In the genomic region with DNA sequence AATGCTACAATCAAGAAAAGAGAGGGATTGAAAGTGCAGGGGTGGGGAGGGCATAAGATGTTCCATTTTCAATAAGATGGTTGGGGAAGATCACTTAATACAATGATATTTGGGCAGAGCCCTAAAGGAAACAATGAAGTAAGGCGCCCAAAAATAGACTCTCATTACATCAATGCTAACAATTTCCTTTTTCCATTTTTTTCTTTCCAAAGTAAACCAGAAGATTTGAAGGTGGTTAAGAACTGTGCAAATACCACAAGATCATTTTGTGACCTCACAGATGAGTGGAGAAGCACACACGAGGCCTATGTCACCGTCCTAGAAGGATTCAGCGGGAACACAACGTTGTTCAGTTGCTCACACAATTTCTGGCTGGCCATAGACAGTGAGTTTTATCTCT, we compare ENCODE assay signal across 1 cellular context.
TF ChIP-seq lines count a peak whose summit lies in the region.

No MANE protein-coding gene starts in this region.

TF ChIP-seq in GM23338, 12 proteins besides CTCF, POLR2A, EP300 and RAD21:
- TF ChIP-seq NANOG (IDR thresholded peaks at IDR 0.05; ENCODE audit: borderline replicate concordance) (no peak), JUNB (IDR thresholded peaks at IDR 0.05; ENCODE audit: unreplicated experiment) (no peak), POLR2AphosphoS5 (IDR thresholded peaks at IDR 0.05; ENCODE audit: low read depth) (no peak), ZNF331 (CRISPR knock-in tag; IDR thresholded peaks at IDR 0.05; ENCODE audit: low read depth) (no peak), ZNF114 (CRISPR knock-in tag; IDR thresholded peaks at IDR 0.05) (no peak), EZH2 (IDR thresholded peaks at IDR 0.05; ENCODE audit: low read depth, unreplicated experiment) (no peak), CREB1 (CRISPR knock-in tag; IDR thresholded peaks at IDR 0.05; ENCODE audit: low read depth) (no peak), EZH2phosphoT487 (IDR thresholded peaks at IDR 0.05; ENCODE audit: unreplicated experiment) (no peak), STAT1 (IDR thresholded peaks at IDR 0.05; ENCODE audit: unreplicated experiment) (no peak)
- TF ChIP-seq, protein P1, sequence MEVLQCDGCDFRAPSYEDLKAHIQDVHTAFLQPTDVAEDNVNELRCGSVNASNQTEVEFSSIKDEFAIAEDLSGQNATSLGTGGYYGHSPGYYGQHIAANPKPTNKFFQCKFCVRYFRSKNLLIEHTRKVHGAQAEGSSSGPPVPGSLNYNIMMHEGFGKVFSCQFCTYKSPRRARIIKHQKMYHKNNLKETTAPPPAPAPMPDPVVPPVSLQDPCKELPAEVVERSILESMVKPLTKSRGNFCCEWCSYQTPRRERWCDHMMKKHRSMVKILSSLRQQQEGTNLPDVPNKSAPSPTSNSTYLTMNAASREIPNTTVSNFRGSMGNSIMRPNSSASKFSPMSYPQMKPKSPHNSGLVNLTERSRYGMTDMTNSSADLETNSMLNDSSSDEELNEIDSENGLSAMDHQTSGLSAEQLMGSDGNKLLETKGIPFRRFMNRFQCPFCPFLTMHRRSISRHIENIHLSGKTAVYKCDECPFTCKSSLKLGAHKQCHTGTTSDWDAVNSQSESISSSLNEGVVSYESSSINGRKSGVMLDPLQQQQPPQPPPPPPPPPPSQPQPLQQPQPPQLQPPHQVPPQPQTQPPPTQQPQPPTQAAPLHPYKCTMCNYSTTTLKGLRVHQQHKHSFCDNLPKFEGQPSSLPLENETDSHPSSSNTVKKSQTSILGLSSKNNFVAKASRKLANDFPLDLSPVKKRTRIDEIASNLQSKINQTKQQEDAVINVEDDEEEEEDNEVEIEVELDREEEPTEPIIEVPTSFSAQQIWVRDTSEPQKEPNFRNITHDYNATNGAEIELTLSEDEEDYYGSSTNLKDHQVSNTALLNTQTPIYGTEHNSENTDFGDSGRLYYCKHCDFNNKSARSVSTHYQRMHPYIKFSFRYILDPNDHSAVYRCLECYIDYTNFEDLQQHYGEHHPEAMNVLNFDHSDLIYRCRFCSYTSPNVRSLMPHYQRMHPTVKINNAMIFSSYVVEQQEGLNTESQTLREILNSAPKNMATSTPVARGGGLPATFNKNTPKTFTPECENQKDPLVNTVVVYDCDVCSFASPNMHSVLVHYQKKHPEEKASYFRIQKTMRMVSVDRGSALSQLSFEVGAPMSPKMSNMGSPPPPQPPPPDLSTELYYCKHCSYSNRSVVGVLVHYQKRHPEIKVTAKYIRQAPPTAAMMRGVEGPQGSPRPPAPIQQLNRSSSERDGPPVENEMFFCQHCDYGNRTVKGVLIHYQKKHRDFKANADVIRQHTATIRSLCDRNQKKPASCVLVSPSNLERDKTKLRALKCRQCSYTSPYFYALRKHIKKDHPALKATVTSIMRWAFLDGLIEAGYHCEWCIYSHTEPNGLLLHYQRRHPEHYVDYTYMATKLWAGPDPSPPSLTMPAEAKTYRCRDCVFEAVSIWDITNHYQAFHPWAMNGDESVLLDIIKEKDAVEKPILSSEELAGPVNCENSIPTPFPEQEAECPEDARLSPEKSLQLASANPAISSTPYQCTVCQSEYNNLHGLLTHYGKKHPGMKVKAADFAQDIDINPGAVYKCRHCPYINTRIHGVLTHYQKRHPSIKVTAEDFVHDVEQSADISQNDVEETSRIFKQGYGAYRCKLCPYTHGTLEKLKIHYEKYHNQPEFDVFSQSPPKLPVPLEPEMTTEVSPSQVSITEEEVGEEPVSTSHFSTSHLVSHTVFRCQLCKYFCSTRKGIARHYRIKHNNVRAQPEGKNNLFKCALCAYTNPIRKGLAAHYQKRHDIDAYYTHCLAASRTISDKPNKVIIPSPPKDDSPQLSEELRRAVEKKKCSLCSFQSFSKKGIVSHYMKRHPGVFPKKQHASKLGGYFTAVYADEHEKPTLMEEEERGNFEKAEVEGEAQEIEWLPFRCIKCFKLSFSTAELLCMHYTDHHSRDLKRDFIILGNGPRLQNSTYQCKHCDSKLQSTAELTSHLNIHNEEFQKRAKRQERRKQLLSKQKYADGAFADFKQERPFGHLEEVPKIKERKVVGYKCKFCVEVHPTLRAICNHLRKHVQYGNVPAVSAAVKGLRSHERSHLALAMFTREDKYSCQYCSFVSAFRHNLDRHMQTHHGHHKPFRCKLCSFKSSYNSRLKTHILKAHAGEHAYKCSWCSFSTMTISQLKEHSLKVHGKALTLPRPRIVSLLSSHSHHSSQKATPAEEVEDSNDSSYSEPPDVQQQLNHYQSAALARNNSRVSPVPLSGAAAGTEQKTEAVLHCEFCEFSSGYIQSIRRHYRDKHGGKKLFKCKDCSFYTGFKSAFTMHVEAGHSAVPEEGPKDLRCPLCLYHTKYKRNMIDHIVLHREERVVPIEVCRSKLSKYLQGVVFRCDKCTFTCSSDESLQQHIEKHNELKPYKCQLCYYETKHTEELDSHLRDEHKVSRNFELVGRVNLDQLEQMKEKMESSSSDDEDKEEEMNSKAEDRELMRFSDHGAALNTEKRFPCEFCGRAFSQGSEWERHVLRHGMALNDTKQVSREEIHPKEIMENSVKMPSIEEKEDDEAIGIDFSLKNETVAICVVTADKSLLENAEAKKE (CRISPR knock-in tag; IDR thresholded peaks at IDR 0.05) = no peak
- TF ChIP-seq, protein P2, sequence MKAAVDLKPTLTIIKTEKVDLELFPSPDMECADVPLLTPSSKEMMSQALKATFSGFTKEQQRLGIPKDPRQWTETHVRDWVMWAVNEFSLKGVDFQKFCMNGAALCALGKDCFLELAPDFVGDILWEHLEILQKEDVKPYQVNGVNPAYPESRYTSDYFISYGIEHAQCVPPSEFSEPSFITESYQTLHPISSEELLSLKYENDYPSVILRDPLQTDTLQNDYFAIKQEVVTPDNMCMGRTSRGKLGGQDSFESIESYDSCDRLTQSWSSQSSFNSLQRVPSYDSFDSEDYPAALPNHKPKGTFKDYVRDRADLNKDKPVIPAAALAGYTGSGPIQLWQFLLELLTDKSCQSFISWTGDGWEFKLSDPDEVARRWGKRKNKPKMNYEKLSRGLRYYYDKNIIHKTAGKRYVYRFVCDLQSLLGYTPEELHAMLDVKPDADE (IDR thresholded peaks at IDR 0.05) = no peak
- TF ChIP-seq, protein P3, sequence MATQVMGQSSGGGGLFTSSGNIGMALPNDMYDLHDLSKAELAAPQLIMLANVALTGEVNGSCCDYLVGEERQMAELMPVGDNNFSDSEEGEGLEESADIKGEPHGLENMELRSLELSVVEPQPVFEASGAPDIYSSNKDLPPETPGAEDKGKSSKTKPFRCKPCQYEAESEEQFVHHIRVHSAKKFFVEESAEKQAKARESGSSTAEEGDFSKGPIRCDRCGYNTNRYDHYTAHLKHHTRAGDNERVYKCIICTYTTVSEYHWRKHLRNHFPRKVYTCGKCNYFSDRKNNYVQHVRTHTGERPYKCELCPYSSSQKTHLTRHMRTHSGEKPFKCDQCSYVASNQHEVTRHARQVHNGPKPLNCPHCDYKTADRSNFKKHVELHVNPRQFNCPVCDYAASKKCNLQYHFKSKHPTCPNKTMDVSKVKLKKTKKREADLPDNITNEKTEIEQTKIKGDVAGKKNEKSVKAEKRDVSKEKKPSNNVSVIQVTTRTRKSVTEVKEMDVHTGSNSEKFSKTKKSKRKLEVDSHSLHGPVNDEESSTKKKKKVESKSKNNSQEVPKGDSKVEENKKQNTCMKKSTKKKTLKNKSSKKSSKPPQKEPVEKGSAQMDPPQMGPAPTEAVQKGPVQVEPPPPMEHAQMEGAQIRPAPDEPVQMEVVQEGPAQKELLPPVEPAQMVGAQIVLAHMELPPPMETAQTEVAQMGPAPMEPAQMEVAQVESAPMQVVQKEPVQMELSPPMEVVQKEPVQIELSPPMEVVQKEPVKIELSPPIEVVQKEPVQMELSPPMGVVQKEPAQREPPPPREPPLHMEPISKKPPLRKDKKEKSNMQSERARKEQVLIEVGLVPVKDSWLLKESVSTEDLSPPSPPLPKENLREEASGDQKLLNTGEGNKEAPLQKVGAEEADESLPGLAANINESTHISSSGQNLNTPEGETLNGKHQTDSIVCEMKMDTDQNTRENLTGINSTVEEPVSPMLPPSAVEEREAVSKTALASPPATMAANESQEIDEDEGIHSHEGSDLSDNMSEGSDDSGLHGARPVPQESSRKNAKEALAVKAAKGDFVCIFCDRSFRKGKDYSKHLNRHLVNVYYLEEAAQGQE (IDR thresholded peaks at IDR 0.05; ENCODE audit: unreplicated experiment) = no peak
TF ChIP-seq in GM23338: peak in this region for 0.
